ENCODE assay signal across 8 cellular contexts in the genomic region with DNA sequence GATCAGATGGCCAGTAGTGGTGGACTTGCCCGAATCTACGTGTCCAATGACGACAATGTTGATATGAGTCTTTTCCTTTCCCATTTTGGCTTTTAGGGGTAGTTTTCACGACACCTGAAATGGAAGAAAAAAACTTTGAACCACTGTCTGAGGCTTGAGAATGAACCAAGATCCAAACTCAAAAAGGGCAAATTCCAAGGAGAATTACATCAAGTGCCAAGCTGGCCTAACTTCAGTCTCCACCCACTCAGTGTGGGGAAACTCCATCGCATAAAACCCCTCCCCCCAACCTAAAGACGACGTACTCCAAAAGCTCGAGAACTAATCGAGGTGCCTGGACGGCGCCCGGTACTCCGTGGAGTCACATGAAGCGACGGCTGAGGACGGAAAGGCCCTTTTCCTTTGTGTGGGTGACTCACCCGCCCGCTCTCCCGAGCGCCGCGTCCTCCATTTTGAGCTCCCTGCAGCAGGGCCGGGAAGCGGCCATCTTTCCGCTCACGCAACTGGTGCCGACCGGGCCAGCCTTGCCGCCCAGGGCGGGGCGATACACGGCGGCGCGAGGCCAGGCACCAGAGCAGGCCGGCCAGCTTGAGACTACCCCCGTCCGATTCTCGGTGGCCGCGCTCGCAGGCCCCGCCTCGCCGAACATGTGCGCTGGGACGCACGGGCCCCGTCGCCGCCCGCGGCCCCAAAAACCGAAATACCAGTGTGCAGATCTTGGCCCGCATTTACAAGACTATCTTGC. TPM values are rescaled to one million over a fixed set of nuclear protein-coding genes. Genes with fewer than 3 reads are reported as not detected.
DNase-seq lines count a peak whose midpoint lies in the region; ATAC-seq, FAIRE-seq and TF ChIP-seq lines count a peak whose summit lies in the region.

No MANE protein-coding gene starts in this region.

- peaks cover 10% of the 10 kb centered on the region for H4K20me1 ChIP-seq in endothelial cell of umbilical vein (replicated peaks; ENCODE audit: control insufficient read depth, extremely low read depth, insufficient read depth, low read length)

- H3K4me1 ChIP-seq in NT2/D1 (ENCODE audit: insufficient read depth, insufficient read length) = no peaks in the 10 kb centered on the region
- peaks cover 34% of the 10 kb centered on the region for H3K4me1 ChIP-seq in endothelial cell of umbilical vein (ENCODE audit: control insufficient read depth, extremely low read depth, insufficient read depth, low read length)
- H3K4me1 ChIP-seq in mononuclear cell (ENCODE audit: insufficient read depth, low read length) = peaks cover 63% of the 10 kb centered on the region

- ATAC-seq in GM21515 (IDR thresholded peaks at IDR 0.05; ENCODE audit: unreplicated experiment) = no peak

- peak overlapping the region; percentile 95 for H3K4me2 ChIP-seq in endothelial cell of umbilical vein (ENCODE audit: insufficient read depth, low read length)

- H3K27me3 ChIP-seq in BJ (ENCODE audit: control insufficient read depth, insufficient read depth, low read length) = no peaks in the 10 kb centered on the region
- H3K27me3 ChIP-seq in NT2/D1 (ENCODE audit: insufficient read depth, insufficient read length) = no peaks in the 10 kb centered on the region
- H3K27me3 ChIP-seq in endothelial cell of umbilical vein (ENCODE audit: control insufficient read depth in 2 of 2, insufficient read depth in 2 of 2, low read length in 2 of 2) = no peaks in the 10 kb centered on the region
- H3K27me3 ChIP-seq in mononuclear cell (ENCODE audit: insufficient read depth, low read length) = no peaks in the 10 kb centered on the region

- CTCF ChIA-PET in BJ (lab: Yijun Ruan, JAX) = interaction anchor here (0.9 to 5.4 kb wide), 3 partner anchors 46 to 92 kb away, joined by 4 to 43 read pairs (median 22); no protein-coding TSS in a partner anchor
- CTCF ChIA-PET in endothelial cell of umbilical vein (lab: Charles Lee) = interaction anchor here (0.7 to 10.6 kb wide), 4 partner anchors 60 to 133 kb away, joined by 3 to 113 read pairs (median 6); no protein-coding TSS in a partner anchor

- H3K36me3 ChIP-seq in BJ (ENCODE audit: control insufficient read depth, insufficient read depth, low read length) (peaks cover 25% of the 10 kb centered on the region), NT2/D1 (ENCODE audit: insufficient read depth, insufficient read length, low read length) (peaks cover 44% of the 10 kb centered on the region), endothelial cell of umbilical vein (ENCODE audit: control insufficient read depth in 2 of 2, extremely low read depth in 1 of 2, insufficient read depth in 2 of 2, low read length in 2 of 2) (peaks cover 15 to 29% of the 10 kb centered on the region in 2 experiments)

- no peaks in the 10 kb centered on the region for H3K9me1 ChIP-seq in endothelial cell of umbilical vein (replicated peaks; ENCODE audit: control insufficient read depth, extremely low read depth, insufficient read depth, low read length)

- intact Hi-C loops in endothelial cell of umbilical vein (cut with micrococcal nuclease) = no loop called here

- TSS peak; percentile 17 for BruUV-seq in endothelial cell of umbilical vein (replicated peaks; lab: Mats Ljungman, UMichigan)

- no peaks in the 10 kb centered on the region for H3K9me3 ChIP-seq in NT2/D1 (ENCODE audit: insufficient read depth, low read length)
- no peaks in the 10 kb centered on the region for H3K9me3 ChIP-seq in endothelial cell of umbilical vein (replicated peaks; ENCODE audit: control insufficient read depth, insufficient read depth, low read length)
- no peaks in the 10 kb centered on the region for H3K9me3 ChIP-seq in mononuclear cell (ENCODE audit: low read depth, low read length)

- TF ChIP-seq POLR2A in endothelial cell of umbilical vein (IDR thresholded peaks at IDR 0.05; ENCODE audit: low read depth, low read length) = no peak

- H3K79me2 ChIP-seq in endothelial cell of umbilical vein (ENCODE audit: control insufficient read depth, insufficient read depth, low read length) = peaks cover 47% of the 10 kb centered on the region

- dilution Hi-C loops in endothelial cell of umbilical vein (cut with MboI; ENCODE audit: extremely low pct_ligation_motif_present, low sequenced_read_pairs) = loop anchor here (10.0 kb wide), 1 partner anchor 65 kb away; no protein-coding TSS in a partner anchor

- H3K9ac ChIP-seq in NT2/D1 (ENCODE audit: insufficient read length, low read depth) (peak overlapping the region; percentile 99), endothelial cell of umbilical vein (replicated peaks; ENCODE audit: extremely low read depth, insufficient read depth, low read length) (peak overlapping the region; percentile 99)

- TF ChIP-seq CTCF in BJ (IDR thresholded peaks at IDR 0.05; ENCODE audit: insufficient read depth, low read depth, low read length) (no peak), endothelial cell of umbilical vein (IDR thresholded peaks at IDR 0.05; ENCODE audit: extremely low read depth in 1 of 2, insufficient read depth in 1 of 2, low read depth in 1 of 2, low read length in 2 of 2) (no peak)

- no peak for DNase-seq in BJ (ENCODE audit: low read depth)
- peak; percentile 48 for DNase-seq in H4 (ENCODE audit: low spot score)
- no peak for DNase-seq in NT2/D1 (ENCODE audit: low read depth, low spot score)
- peak; percentile 69 for DNase-seq in activated T-cell treated with anti-CD3 and anti-CD28 coated beads for 1 hour (ENCODE audit: low read depth)
- DNase-seq in endothelial cell of umbilical vein (ENCODE audit: low read depth, low spot score) = peak; percentile 76
- peak; percentile 67 to 73 for DNase-seq in stimulated activated CD8-positive, alpha-beta memory T cell treated with anti-CD3 and anti-CD28 coated beads, Interleukin-15, amount 100 ng/mL, for 4 hours (ENCODE audit: low read depth in 2 of 2)

- no peak overlapping the region for H2AFZ ChIP-seq in endothelial cell of umbilical vein (ENCODE audit: low read depth, low read length)

- H3K4me3 ChIP-seq in BJ (ENCODE audit: low read depth, low read length) = peak overlapping the region; percentile 96
- peak overlapping the region; percentile 98 for H3K4me3 ChIP-seq in NT2/D1 (ENCODE audit: insufficient read length, low read depth)
- peak overlapping the region; percentile 85 to 99 (median 95) for H3K4me3 ChIP-seq in endothelial cell of umbilical vein (replicated peaks in 1 of 3; ENCODE audit: insufficient read depth in 1 of 3, low read depth in 1 of 3, low read length in 3 of 3)
- peak overlapping the region; percentile 100 for H3K4me3 ChIP-seq in mononuclear cell (ENCODE audit: low read length)

- peak overlapping the region; percentile 92 for H3K27ac ChIP-seq in endothelial cell of umbilical vein (ENCODE audit: insufficient read depth, low read depth, low read length)

- POLR2A ChIA-PET in BJ (lab: Charles Lee) (interaction anchor here (0.6 to 2.6 kb wide), 8 partner anchors 46 to 1761 kb away, joined by 3 to 34 read pairs (median 4); a partner anchor contains a TSS), endothelial cell of umbilical vein (lab: Charles Lee) (interaction anchor here (0.6 to 3.7 kb wide), 12 partner anchors 11 to 146 kb away, joined by 3 to 74 read pairs (median 4); a partner anchor contains a TSS)

- FAIRE-seq in endothelial cell of umbilical vein (lab: Jason Lieb, UNC) = no peak

TF ChIP-seq in endothelial cell of umbilical vein, 7 proteins besides CTCF, POLR2A, EP300 and RAD21:
- peak; percentile 88 for TF ChIP-seq POLR2AphosphoS5 (IDR thresholded peaks at IDR 0.05; ENCODE audit: insufficient read depth, low read depth, low read length)
- TF ChIP-seq, protein P1, sequence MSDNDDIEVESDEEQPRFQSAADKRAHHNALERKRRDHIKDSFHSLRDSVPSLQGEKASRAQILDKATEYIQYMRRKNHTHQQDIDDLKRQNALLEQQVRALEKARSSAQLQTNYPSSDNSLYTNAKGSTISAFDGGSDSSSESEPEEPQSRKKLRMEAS (IDR thresholded peaks at IDR 0.05; ENCODE audit: insufficient read depth, insufficient read length) = no peak
- TF ChIP-seq EZH2 (IDR thresholded peaks at IDR 0.05; ENCODE audit: borderline replicate concordance, low read depth, low read length, severe bottlenecking) = no peak
- TF ChIP-seq FOS (IDR thresholded peaks at IDR 0.05; ENCODE audit: borderline replicate concordance, insufficient read depth, low read length) = peak; percentile 58
- TF ChIP-seq MYC (IDR thresholded peaks at IDR 0.05; ENCODE audit: low read depth, low read length) = no peak
- peak; percentile 35 for TF ChIP-seq JUN (IDR thresholded peaks at IDR 0.05; ENCODE audit: borderline replicate concordance, insufficient read depth, insufficient read length, low read depth)
- TF ChIP-seq GATA2 (IDR thresholded peaks at IDR 0.05; ENCODE audit: insufficient read depth, insufficient read length, low read depth, low read length) = no peak

RNA-seq across cellular contexts. Expression of a gene that starts 0.7 kb away (rescaled TPM):
- polyA plus RNA-seq in BJ (2011; rRNA removed) = 20,981 and 25,088 TPM in 2 replicates
- 8,632 and 13,700 TPM in 2 replicates for polyA minus RNA-seq in BJ (2011; rRNA and poly(A)+ RNA removed)
- total RNA-seq in H4 (2014; rRNA removed; shearing (Covaris generic)) = 10,897 and 11,774 TPM in 2 replicates
- total RNA-seq in endothelial cell of umbilical vein = 9,186 and 9,456 TPM in 2 replicates
- 9,885 and 11,104 TPM in 2 replicates for polyA plus RNA-seq in endothelial cell of umbilical vein
- polyA plus RNA-seq in endothelial cell of umbilical vein (2011; cell fraction: cytosol; rRNA removed) = 14,586 and 14,653 TPM in 2 replicates
- 4,559 and 5,077 TPM in 2 replicates for polyA plus RNA-seq in endothelial cell of umbilical vein (2011; cell fraction: nucleus; rRNA removed)
- 11,454 and 13,683 TPM in 2 replicates for polyA plus RNA-seq in endothelial cell of umbilical vein (2012)
- polyA minus RNA-seq in endothelial cell of umbilical vein = 10,895 and 11,397 TPM in 2 replicates
- polyA minus RNA-seq in endothelial cell of umbilical vein (2011; cell fraction: cytosol; rRNA and poly(A)+ RNA removed) = 4,495 TPM
- polyA minus RNA-seq in endothelial cell of umbilical vein (2011; cell fraction: nucleus; rRNA and poly(A)+ RNA removed) = 1,103 and 1,399 TPM in 2 replicates
- 24,083 TPM for total RNA-seq in mononuclear cell

RNA-seq across cellular contexts. Expression of a gene that starts 58.6 kb away (rescaled TPM):
- polyA plus RNA-seq in BJ (2011; rRNA removed) (17.7 and 22.3 TPM in 2 replicates), endothelial cell of umbilical vein (10.7 and 12.6 TPM in 2 replicates)
- polyA minus RNA-seq in BJ (2011; rRNA and poly(A)+ RNA removed) = 10.8 and 16.6 TPM in 2 replicates
- total RNA-seq in H4 (2014; rRNA removed; shearing (Covaris generic)) = 17.0 and 17.4 TPM in 2 replicates
- total RNA-seq in endothelial cell of umbilical vein (24.8 and 25.1 TPM in 2 replicates), mononuclear cell (39.9 TPM)
- polyA plus RNA-seq in endothelial cell of umbilical vein (2011; cell fraction: cytosol; rRNA removed) = 10.1 and 10.8 TPM in 2 replicates
- polyA plus RNA-seq in endothelial cell of umbilical vein (2011; cell fraction: nucleus; rRNA removed) = 34.5 and 36.5 TPM in 2 replicates
- 12.2 and 17.0 TPM in 2 replicates for polyA plus RNA-seq in endothelial cell of umbilical vein (2012)
- 17.6 and 20.4 TPM in 2 replicates for polyA minus RNA-seq in endothelial cell of umbilical vein
- polyA minus RNA-seq in endothelial cell of umbilical vein (2011; cell fraction: cytosol; rRNA and poly(A)+ RNA removed) = 21.8 TPM
- polyA minus RNA-seq in endothelial cell of umbilical vein (2011; cell fraction: nucleus; rRNA and poly(A)+ RNA removed) = 23.9 and 24.9 TPM in 2 replicates

Comparison
In these comparisons a context has a peak if more than half of its experiments do, and no peak if none do; other contexts are left out.
1. DNase-seq: peak in H4 (single experiment), activated T-cell treated with anti-CD3 and anti-CD28 coated beads for 1 hour (single experiment), endothelial cell of umbilical vein (single experiment) and stimulated activated CD8-positive, alpha-beta memory T cell treated with anti-CD3 and anti-CD28 coated beads, Interleukin-15, amount 100 ng/mL, for 4 hours (2 of 2); none in BJ (single experiment) and NT2/D1 (single experiment).
2. Peak in every context shown above with its lines, with median percentiles within 50 percentile points of each other: H3K4me3 ChIP-seq.